In the genomic region with DNA sequence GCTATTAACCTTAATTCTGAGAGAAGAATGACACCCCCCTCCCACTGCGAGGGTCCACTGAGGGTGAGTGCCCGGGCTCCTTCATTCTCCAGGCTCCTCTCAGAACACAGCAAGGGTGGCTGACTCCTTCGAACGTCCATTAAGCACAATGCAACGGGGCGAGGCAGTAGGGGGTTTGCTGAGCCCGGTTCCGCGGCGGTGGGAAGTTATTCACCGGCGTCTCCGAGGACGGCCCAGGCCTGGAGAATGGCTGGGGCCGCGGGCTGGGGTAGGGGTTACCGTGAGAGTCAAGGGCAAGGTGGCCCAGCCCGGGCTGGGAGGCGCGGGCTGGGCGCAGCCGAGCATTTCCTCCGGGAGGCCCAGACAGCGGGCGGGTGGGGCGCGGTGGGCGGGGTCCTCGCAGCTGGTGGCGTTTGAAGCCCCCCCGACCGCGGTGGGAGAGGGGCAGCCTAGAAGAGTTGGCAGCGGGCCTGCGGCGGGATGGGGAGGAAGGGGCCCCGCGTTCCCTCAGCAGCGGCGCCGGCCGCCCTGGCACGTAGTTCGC, we compare ENCODE assay signal across 8 cellular contexts. TPM values are rescaled to one million over a fixed set of nuclear protein-coding genes. Genes with fewer than 3 reads are reported as not detected.
DNase-seq lines count a peak whose midpoint lies in the region; ATAC-seq and TF ChIP-seq lines count a peak whose summit lies in the region.

No MANE protein-coding gene starts in this region.

- H3K27me3 ChIP-seq in mucosa of stomach (ENCODE audit: control insufficient read depth, insufficient read depth, low read length), result no peaks in the 10 kb centered on the region

- peaks cover 7% of the 10 kb centered on the region for H3K9me3 Mint-ChIP-seq in activated CD8-positive, alpha-beta T cell treated with anti-CD3 and anti-CD28 coated beads for 36 hours

- intact Hi-C loops in activated CD8-positive, alpha-beta T cell treated with anti-CD3 and anti-CD28 coated beads for 36 hours (cut with micrococcal nuclease), result no loop called here

- H3K9me3 ChIP-seq in mucosa of stomach (ENCODE audit: control insufficient read depth, low read length), result no peaks in the 10 kb centered on the region

- ATAC-seq in GM19025 (IDR thresholded peaks at IDR 0.05; ENCODE audit: low read depth, unreplicated experiment), result peak; percentile 2
- no peak for ATAC-seq in activated CD8-positive, alpha-beta T cell treated with anti-CD3 and anti-CD28 coated beads for 36 hours

- H3K36me3 Mint-ChIP-seq in activated CD8-positive, alpha-beta T cell treated with anti-CD3 and anti-CD28 coated beads for 36 hours (ENCODE audit: low read depth), result peaks cover 19% of the 10 kb centered on the region

- no peaks in the 10 kb centered on the region for H3K27me3 Mint-ChIP-seq in activated CD8-positive, alpha-beta T cell treated with anti-CD3 and anti-CD28 coated beads for 36 hours

- no peaks in the 10 kb centered on the region for H3K36me3 ChIP-seq in mucosa of stomach (ENCODE audit: control insufficient read depth, insufficient read depth, low read length)

- peak overlapping the region; percentile 92 for H3K27ac Mint-ChIP-seq in activated CD8-positive, alpha-beta T cell treated with anti-CD3 and anti-CD28 coated beads for 36 hours

- H3K4me1 ChIP-seq in mucosa of stomach (ENCODE audit: control insufficient read depth, insufficient read depth, low read length), result peaks cover 25% of the 10 kb centered on the region

- CTCF ChIA-PET in activated CD8-positive, alpha-beta T cell treated with anti-CD3 and anti-CD28 coated beads for 36 hours (lab: Charles Lee), result interaction anchor here (0.9 to 2.3 kb wide), 9 partner anchors 9 to 163 kb away, joined by 3 to 8 read pairs (median 4); no protein-coding TSS in a partner anchor

- H3K4me3 Mint-ChIP-seq in activated CD8-positive, alpha-beta T cell treated with anti-CD3 and anti-CD28 coated beads for 36 hours, result peak overlapping the region; percentile 86

- H3K9ac ChIP-seq in mucosa of stomach (ENCODE audit: low read length), result peak overlapping the region; percentile 98

- H3K4me1 Mint-ChIP-seq in activated CD8-positive, alpha-beta T cell treated with anti-CD3 and anti-CD28 coated beads for 36 hours (ENCODE audit: low read depth), result peaks cover 52% of the 10 kb centered on the region

- POLR2A ChIA-PET in activated CD8-positive, alpha-beta T cell treated with anti-CD3 and anti-CD28 coated beads for 36 hours (lab: Charles Lee), result interaction anchor here (0.9 to 3.4 kb wide), 20 partner anchors 8 to 125 kb away, joined by 3 to 23 read pairs (median 4); no protein-coding TSS in a partner anchor

- peak; percentile 53 for DNase-seq in AG08396 (ENCODE audit: low spot score)
- peak; percentile 36 for DNase-seq in KG1 (lab: John Stamatoyannopoulos, UW)
- peak; percentile 62 for DNase-seq in activated CD8-positive, alpha-beta T cell treated with anti-CD3 and anti-CD28 coated beads for 36 hours
- DNase-seq in epithelial cell of prostate (ENCODE audit: low read depth, low spot score), result no peak
- peak in 41 of 49 donors; percentile 41 to 94 (median 78) for DNase-seq in substantia nigra (lab: John Stamatoyannopoulos, UW)
- DNase-seq in NCI-H2029 treated with DMSO at 0.1 percent for 48 hours (lab: John Stamatoyannopoulos, UW), result no peak

- H3K27ac ChIP-seq in epithelial cell of prostate, result peak overlapping the region; percentile 95
- H3K27ac ChIP-seq in substantia nigra (ENCODE audit: low read depth, low read length, poor library complexity, severe bottlenecking), result peak overlapping the region; percentile 99

- no peak for TF ChIP-seq CTCF in activated CD8-positive, alpha-beta T cell treated with anti-CD3 and anti-CD28 coated beads for 36 hours (IDR thresholded peaks at IDR 0.05)

- peak overlapping the region; percentile 77 for H3K4me3 ChIP-seq in mucosa of stomach (ENCODE audit: low read length)

RNA-seq across cellular contexts. Expression of a gene that starts 1.1 kb away (rescaled TPM):
- total RNA-seq in activated CD8-positive, alpha-beta T cell treated with anti-CD3 and anti-CD28 coated beads for 36 hours, result 100 to 1,000 TPM; 163 to 175 TPM

Comparison
In these comparisons a context has a peak if more than half of its experiments do, and no peak if none do; other contexts are left out.
1. DNase-seq: peak in AG08396 (single experiment), KG1 (single experiment), activated CD8-positive, alpha-beta T cell treated with anti-CD3 and anti-CD28 coated beads for 36 hours (single experiment) and substantia nigra (41 of 49); none in epithelial cell of prostate (single experiment) and NCI-H2029 treated with DMSO at 0.1 percent for 48 hours (single experiment).